In the genomic region with DNA sequence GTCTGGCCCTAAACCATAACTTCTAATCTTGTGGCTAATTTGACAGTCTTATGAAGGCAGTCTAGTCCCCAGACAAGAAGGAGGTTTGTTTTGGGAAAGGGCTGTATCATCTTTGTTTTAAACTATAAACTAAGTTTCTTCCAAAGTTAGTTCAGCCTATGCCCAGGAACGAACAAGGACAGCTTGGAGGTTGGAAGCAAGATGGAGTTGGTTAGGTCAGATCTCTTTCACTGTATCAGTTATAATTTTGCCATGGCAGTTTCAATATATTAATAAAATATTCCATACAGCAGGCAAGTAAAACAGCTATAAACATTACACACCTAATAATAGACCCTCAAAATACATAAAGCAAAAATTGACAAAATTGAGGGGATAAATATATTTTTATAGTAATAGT, we compare ENCODE assay signal across 40 cellular contexts. TPM values are rescaled to one million over a fixed set of nuclear protein-coding genes. Genes with fewer than 3 reads are reported as not detected.
"Had no signal": no experiment of that assay in that cellular context is flagged by ENCODE, and none has a peak within 500 bp of the region (broad histone marks: within the 10 kb centered on the region; RNA-seq: fewer than 3 reads in every experiment).

No MANE protein-coding gene starts in this region.

- H3K36me3 ChIP-seq: MG63 had no signal

- H3K27me3 ChIP-seq: MG63 had no signal

- DNase-seq: Karpas-422, Kasumi-1, MG63, MM.1S, MV-4-11, NCI-H1048, NCI-H1092, NCI-H1092 treated with DMSO at 0.1 percent for 48 hours, NCI-H1105, NCI-H1105 treated with DMSO at 0.1 percent for 48 hours, NCI-H1417, NCI-H1417 treated with DMSO at 0.1 percent for 48 hours, NCI-H1436, NCI-H1436 treated with DMSO at 0.1 percent for 48 hours, NCI-H146, NCI-H1694, NCI-H1694 treated with DMSO at 0.1 percent for 48 hours, NCI-H187, NCI-H187 treated with DMSO at 0.1 percent for 48 hours, NCI-H1930, NCI-H2029, NCI-H2029 treated with DMSO at 0.1 percent for 48 hours, NCI-H2081, NCI-H2081 treated with DMSO at 0.1 percent for 48 hours, NCI-H2107, NCI-H2171, NCI-H2171 treated with DMSO at 0.1 percent for 48 hours, NCI-H2227 treated with DMSO at 0.1 percent for 48 hours, NCI-H226, NCI-H345, NCI-H446, NCI-H446 treated with DMSO at 0.1 percent for 48 hours, NCI-H510A, NCI-H510A treated with DMSO at 0.1 percent for 48 hours, NCI-H524, NCI-H524 treated with DMSO at 0.1 percent for 48 hours had no signal

- H3K9me3 ChIP-seq: MG63 had no signal

- H3K4me3 ChIP-seq: MG63 had no signal

RNA-seq across cellular contexts. Expression of gene ZNF662, which starts 13.1 kb away (rescaled TPM):
- total RNA-seq: MCF 10A, NCI-H460 had no signal

RNA-seq across cellular contexts. Expression of gene CYP8B1, which starts 17.1 kb away (rescaled TPM):
- total RNA-seq: LHCN-M2, M059J, MCF 10A, NCI-H460 had no signal
